In the genomic region with DNA sequence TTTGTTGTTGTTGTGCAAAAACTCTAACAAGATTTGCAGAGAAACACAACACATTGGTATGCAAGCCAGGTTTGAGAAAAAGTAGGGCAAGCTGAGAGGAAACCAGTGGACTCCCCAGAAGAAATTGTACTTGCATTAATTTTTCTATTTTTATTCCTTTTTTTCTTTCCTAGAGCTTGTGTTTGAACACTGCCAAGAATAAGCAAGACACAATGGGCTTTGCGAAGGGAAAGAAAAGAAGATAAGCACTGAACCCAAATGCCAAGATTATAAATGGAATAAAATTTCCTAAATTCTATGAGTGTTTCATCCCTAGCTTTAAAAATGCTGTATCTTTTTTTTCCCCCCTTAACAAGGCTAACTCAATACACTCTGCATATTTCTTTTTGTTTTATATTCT, we compare ENCODE assay signal across 20 cellular contexts. TPM values are rescaled to one million over a fixed set of nuclear protein-coding genes. Genes with fewer than 3 reads are reported as not detected.
DNase-seq lines count a peak whose midpoint lies in the region; ATAC-seq and TF ChIP-seq lines count a peak whose summit lies in the region.
"Had no signal": no experiment of that assay in that cellular context is flagged by ENCODE, and none has a peak within 500 bp of the region (broad histone marks: within the 10 kb centered on the region; RNA-seq: fewer than 3 reads in every experiment).

No MANE protein-coding gene starts in this region.

- H3K9ac ChIP-seq in HUES48 (ENCODE audit: low read depth, low read length) (no peak overlapping the region), trophoblast cell (ENCODE audit: low read length) (no peak overlapping the region)

- H3K36me3 ChIP-seq in HUES48 (ENCODE audit: control insufficient read depth, insufficient read depth, low read length): no peaks in the 10 kb centered on the region
- H3K36me3 ChIP-seq in trophoblast cell (ENCODE audit: control insufficient read depth in 1 of 2, insufficient read depth in 2 of 2, low read length in 2 of 2): no peaks in the 10 kb centered on the region
- H3K36me3 ChIP-seq: MG63, neutrophil, Peyer's patch, tibial artery had no signal

- no peak overlapping the region for H3K18ac ChIP-seq in trophoblast cell (ENCODE audit: low read length)

- H3K27ac Mint-ChIP-seq in activated naive CD4-positive, alpha-beta T cell treated with anti-CD3 and anti-CD28 coated beads, Interleukin-2, amount 50 U/mL, for 24 hours: peak overlapping the region; percentile 90
- peak overlapping the region; percentile 4 for H3K27ac Mint-ChIP-seq in activated naive CD8-positive, alpha-beta T cell treated with anti-CD3 and anti-CD28 coated beads, Interleukin-2, amount 10 ng/mL, durations not matched to agents 7 days and 5 days
- H3K27ac Mint-ChIP-seq in progenitor cell of endocrine pancreas: peak overlapping the region; percentile 68
- H3K27ac Mint-ChIP-seq: IgD-negative memory B cell had no signal

- peaks cover 98% of the 10 kb centered on the region for H3K4me1 Mint-ChIP-seq in activated naive CD4-positive, alpha-beta T cell treated with anti-CD3 and anti-CD28 coated beads, Interleukin-2, amount 50 U/mL, for 24 hours
- peaks cover 77% of the 10 kb centered on the region for H3K4me1 Mint-ChIP-seq in activated naive CD8-positive, alpha-beta T cell treated with anti-CD3 and anti-CD28 coated beads, Interleukin-2, amount 10 ng/mL, durations not matched to agents 7 days and 5 days
- H3K4me1 Mint-ChIP-seq in progenitor cell of endocrine pancreas (ENCODE audit: low read depth): peaks cover 21% of the 10 kb centered on the region

- no peaks in the 10 kb centered on the region for H3K79me2 ChIP-seq in trophoblast cell (ENCODE audit: control insufficient read depth, insufficient read depth, low read length, poor library complexity)

- H3K23ac ChIP-seq in trophoblast cell (ENCODE audit: low read length): no peak overlapping the region

- POLR2A ChIA-PET in activated naive CD8-positive, alpha-beta T cell treated with anti-CD3 and anti-CD28 coated beads, Interleukin-2, amount 10 ng/mL, durations not matched to agents 7 days and 5 days (lab: Charles Lee): interaction anchor here (1.5 to 16.9 kb wide), 3 partner anchors 13 to 22 kb away, joined by 5 to 299 read pairs (median 5); a partner anchor contains a TSS

- DNase-seq in activated naive CD4-positive, alpha-beta T cell treated with anti-CD3 and anti-CD28 coated beads, Interleukin-2, amount 50 U/mL, for 16 hours: no peak
- no peak for DNase-seq in activated naive CD8-positive, alpha-beta T cell treated with anti-CD3 and anti-CD28 coated beads, Interleukin-2, amount 10 ng/mL, durations not matched to agents 7 days and 5 days
- DNase-seq in progenitor cell of endocrine pancreas (ENCODE audit: low spot score, unreplicated experiment) (no peak), amniotic stem cell (lab: John Stamatoyannopoulos, UW) (no peak), trophoblast cell (no peak)
- DNase-seq: activated T-cell treated with anti-CD3 and anti-CD28 coated beads, Interleukin-2, amount 50 U/mL, for 4 hours; effector memory CD4-positive, alpha-beta T cell; glutamatergic neuron; left colon; MG63; NCI-H187; NCI-H82; Peyer's patch; stimulated activated CD4-positive, alpha-beta T cell treated with anti-CD3 and anti-CD28 coated beads, Interleukin-15, amount 100 ng/mL, for 24 hours; tibial artery had no signal

- H4K91ac ChIP-seq in trophoblast cell (ENCODE audit: low read depth, low read length): no peak overlapping the region

- H3K27me3 ChIP-seq in HUES48 (ENCODE audit: control insufficient read depth, insufficient read depth, low read length) (no peaks in the 10 kb centered on the region), trophoblast cell (ENCODE audit: insufficient read depth, low read length) (no peaks in the 10 kb centered on the region)
- H3K27me3 ChIP-seq: MG63, neutrophil, Peyer's patch, tibial artery had no signal

- WGBS in trophoblast cell (ENCODE audit: extremely low coverage, insufficient coverage, insufficient read length): no CpG with 5 or more reads among the region's 1 CpG

- TF ChIP-seq CTCF in progenitor cell of endocrine pancreas (IDR thresholded peaks at IDR 0.05; ENCODE audit: unreplicated experiment): no peak

- H3K36me3 Mint-ChIP-seq in activated naive CD4-positive, alpha-beta T cell treated with anti-CD3 and anti-CD28 coated beads, Interleukin-2, amount 50 U/mL, for 24 hours: peaks cover 5% of the 10 kb centered on the region
- H3K36me3 Mint-ChIP-seq in activated naive CD8-positive, alpha-beta T cell treated with anti-CD3 and anti-CD28 coated beads, Interleukin-2, amount 10 ng/mL, durations not matched to agents 7 days and 5 days: peaks cover 17% of the 10 kb centered on the region
- H3K36me3 Mint-ChIP-seq in progenitor cell of endocrine pancreas (ENCODE audit: insufficient read depth): no peaks in the 10 kb centered on the region
- H3K36me3 Mint-ChIP-seq: IgD-negative memory B cell had no signal

- H3K4me1 ChIP-seq in HUES48 (ENCODE audit: control insufficient read depth, insufficient read depth, low read length): peaks cover 18% of the 10 kb centered on the region
- no peaks in the 10 kb centered on the region for H3K4me1 ChIP-seq in trophoblast cell (ENCODE audit: control insufficient read depth in 1 of 2, insufficient read depth in 2 of 2, low read length in 2 of 2)
- H3K4me1 ChIP-seq: tibial artery had no signal

- no peak overlapping the region for H4K8ac ChIP-seq in trophoblast cell (ENCODE audit: low read depth, low read length)

- H3K14ac ChIP-seq in trophoblast cell (ENCODE audit: low read length): no peak overlapping the region

- no peaks in the 10 kb centered on the region for H3K79me1 ChIP-seq in trophoblast cell (ENCODE audit: low read length)

- H3K27ac ChIP-seq in HUES48 (ENCODE audit: low read depth, low read length): peak overlapping the region; percentile 71
- H3K27ac ChIP-seq in trophoblast cell (ENCODE audit: low read depth, low read length): no peak overlapping the region
- H3K27ac ChIP-seq: neutrophil, tibial artery had no signal

- H2AK5ac ChIP-seq in trophoblast cell (ENCODE audit: low read length): no peak overlapping the region

- H3K27me3 Mint-ChIP-seq in activated naive CD4-positive, alpha-beta T cell treated with anti-CD3 and anti-CD28 coated beads, Interleukin-2, amount 50 U/mL, for 24 hours: no peaks in the 10 kb centered on the region
- no peaks in the 10 kb centered on the region for H3K27me3 Mint-ChIP-seq in activated naive CD8-positive, alpha-beta T cell treated with anti-CD3 and anti-CD28 coated beads, Interleukin-2, amount 10 ng/mL, durations not matched to agents 7 days and 5 days
- H3K27me3 Mint-ChIP-seq in progenitor cell of endocrine pancreas: no peaks in the 10 kb centered on the region
- H3K27me3 Mint-ChIP-seq: IgD-negative memory B cell had no signal

- no peak overlapping the region for H3K4me2 ChIP-seq in trophoblast cell (ENCODE audit: low read length)

- H2BK5ac ChIP-seq in trophoblast cell (ENCODE audit: low read depth, low read length, poor library complexity): no peak overlapping the region

- H4K12ac ChIP-seq in trophoblast cell (ENCODE audit: low read depth, low read length): no peak overlapping the region

- H3K9me3 ChIP-seq in HUES48 (ENCODE audit: control insufficient read depth, insufficient read depth, low read length) (no peaks in the 10 kb centered on the region), trophoblast cell (ENCODE audit: insufficient read depth, low read depth, low read length) (no peaks in the 10 kb centered on the region)
- H3K9me3 ChIP-seq: MG63, neutrophil, Peyer's patch, tibial artery had no signal

- no peak overlapping the region for H3K4me3 Mint-ChIP-seq in activated naive CD4-positive, alpha-beta T cell treated with anti-CD3 and anti-CD28 coated beads, Interleukin-2, amount 50 U/mL, for 24 hours
- H3K4me3 Mint-ChIP-seq in activated naive CD8-positive, alpha-beta T cell treated with anti-CD3 and anti-CD28 coated beads, Interleukin-2, amount 10 ng/mL, durations not matched to agents 7 days and 5 days: peak overlapping the region; percentile 38
- no peak overlapping the region for H3K4me3 Mint-ChIP-seq in progenitor cell of endocrine pancreas (ENCODE audit: low read depth)
- H3K4me3 Mint-ChIP-seq: activated T-cell treated with anti-CD3 and anti-CD28 coated beads, Interleukin-2, amount 50 U/mL, for 4 hours; IgD-negative memory B cell had no signal

- no peak overlapping the region for H2AFZ ChIP-seq in trophoblast cell (ENCODE audit: insufficient read depth, low read length, poor library complexity)

- H2BK12ac ChIP-seq in trophoblast cell (ENCODE audit: low read length): no peak overlapping the region

- H2BK120ac ChIP-seq in trophoblast cell (ENCODE audit: insufficient read depth, low read length, poor library complexity): no peak overlapping the region

- peaks cover 9% of the 10 kb centered on the region for H3K9me3 Mint-ChIP-seq in activated naive CD4-positive, alpha-beta T cell treated with anti-CD3 and anti-CD28 coated beads, Interleukin-2, amount 50 U/mL, for 24 hours
- peaks cover 1% of the 10 kb centered on the region for H3K9me3 Mint-ChIP-seq in activated naive CD8-positive, alpha-beta T cell treated with anti-CD3 and anti-CD28 coated beads, Interleukin-2, amount 10 ng/mL, durations not matched to agents 7 days and 5 days
- H3K9me3 Mint-ChIP-seq in progenitor cell of endocrine pancreas (ENCODE audit: low read depth): no peaks in the 10 kb centered on the region

- no peak overlapping the region for H3K4ac ChIP-seq in trophoblast cell (ENCODE audit: low read depth, low read length)

- H3K4me3 ChIP-seq in HUES48 (ENCODE audit: low read depth, low read length) (no peak overlapping the region), trophoblast cell (ENCODE audit: low read depth, low read length) (no peak overlapping the region)
- H3K4me3 ChIP-seq: MG63, Peyer's patch, tibial artery had no signal

- ATAC-seq in activated naive CD8-positive, alpha-beta T cell treated with anti-CD3 and anti-CD28 coated beads, Interleukin-2, amount 10 ng/mL, durations not matched to agents 7 days and 5 days (ENCODE audit: low read depth): no peak
- no peak for ATAC-seq in GM18909 (IDR thresholded peaks at IDR 0.05; ENCODE audit: poor library complexity, unreplicated experiment)
- ATAC-seq: activated T-cell treated with anti-CD3 and anti-CD28 coated beads, Interleukin-2, amount 50 U/mL, for 4 hours had no signal

RNA-seq across cellular contexts. Expression of a gene that starts 17.0 kb away (rescaled TPM):
- total RNA-seq in activated naive CD8-positive, alpha-beta T cell treated with anti-CD3 and anti-CD28 coated beads, Interleukin-2, amount 10 ng/mL, durations not matched to agents 7 days and 5 days: 100 to 1,000 TPM; 233 to 238 TPM
- total RNA-seq in progenitor cell of endocrine pancreas: 0.14 and 0.27 TPM in 2 replicates
- 0.10 and 0.25 TPM in 2 replicates for polyA plus RNA-seq in trophoblast cell (2013)

Comparison
In these comparisons a context has a peak if more than half of its experiments do, and no peak if none do; other contexts are left out.
1. H3K27ac Mint-ChIP-seq: peak in every context shown above with its lines; median percentile 90 in activated naive CD4-positive, alpha-beta T cell treated with anti-CD3 and anti-CD28 coated beads, Interleukin-2, amount 50 U/mL, for 24 hours; 68 in progenitor cell of endocrine pancreas; 4 in activated naive CD8-positive, alpha-beta T cell treated with anti-CD3 and anti-CD28 coated beads, Interleukin-2, amount 10 ng/mL, durations not matched to agents 7 days and 5 days.
2. RNA of a gene that starts 17.0 kb away (total RNA-seq): 233 to 238 TPM in activated naive CD8-positive, alpha-beta T cell treated with anti-CD3 and anti-CD28 coated beads, Interleukin-2, amount 10 ng/mL, durations not matched to agents 7 days and 5 days; 0.14 to 0.27 TPM in progenitor cell of endocrine pancreas; every median in the first group is over 100 times any median in the second.